ENCODE assay signal across 23 cellular contexts in genomic region chr12:117662220-117662619, GRCh38.
A peak's percentile ranks its signal among the peaks of the same experiment; 100 is the strongest.
DNase-seq lines count a peak whose midpoint lies in the region; ATAC-seq and TF ChIP-seq lines count a peak whose summit lies in the region.
"Had no signal": no experiment of that assay in that cellular context is flagged by ENCODE, and none has a peak within 500 bp of the region (broad histone marks: within the 10 kb centered on the region; RNA-seq: fewer than 3 reads in every experiment).

No MANE protein-coding gene starts in this region.

- H3K4me1 ChIP-seq in foreskin keratinocyte, result peaks cover 5% of the 10 kb centered on the region
- peaks cover 15% of the 10 kb centered on the region for H3K4me1 ChIP-seq in mesenchymal stem cell (ENCODE audit: control insufficient read depth, insufficient read depth, low read depth, low read length)
- H3K4me1 ChIP-seq: Caco-2, SJSA1 had no signal

- H3K18ac ChIP-seq in mesenchymal stem cell (ENCODE audit: low read depth in 1 of 2, low read length in 2 of 2), result no peak overlapping the region

- intact Hi-C loops in activated T-helper 2 cell treated with anti-CD3 and anti-CD28 coated beads, Interferon-gamma antibody, Interleukin-2, Interleukin-4, amounts not matched to agents 10 μg/mL and 5 μg/mL and 100 μg/mL, durations not matched to agents 14 hours and 24 hours and 36 hours (cut with micrococcal nuclease), result no loop called here

- peak; percentile 58 for ATAC-seq in foreskin keratinocyte
- ATAC-seq in activated naive CD8-positive, alpha-beta T cell treated with anti-CD3 and anti-CD28 coated beads, Interleukin-2, amount 50 U/mL, for 24 hours, result no peak
- ATAC-seq: CD8-positive, alpha-beta T cell had no signal

- no peak overlapping the region for H3K4ac ChIP-seq in mesenchymal stem cell (ENCODE audit: low read depth in 1 of 2, low read length in 2 of 2)

- H2AK5ac ChIP-seq in mesenchymal stem cell (ENCODE audit: low read length, severe bottlenecking), result no peak overlapping the region

- H3K4me2 ChIP-seq in mesenchymal stem cell (ENCODE audit: low read length, poor library complexity, severe bottlenecking), result no peak overlapping the region

- no peak overlapping the region for H3K27ac Mint-ChIP-seq in activated T-helper 2 cell treated with anti-CD3 and anti-CD28 coated beads, Interferon-gamma antibody, Interleukin-2, Interleukin-4, amounts not matched to agents 10 μg/mL and 5 μg/mL and 100 μg/mL, durations not matched to agents 14 hours and 24 hours and 36 hours
- no peak overlapping the region for H3K27ac Mint-ChIP-seq in activated naive CD8-positive, alpha-beta T cell treated with anti-CD3 and anti-CD28 coated beads, Interleukin-2, amount 50 U/mL, for 24 hours
- H3K27ac Mint-ChIP-seq: B cell; CD8-positive, alpha-beta T cell had no signal

- TF ChIP-seq CTCF in foreskin keratinocyte (conservative IDR thresholded peaks at IDR 0.05), result no peak

- H3K4me3 ChIP-seq in mesenchymal stem cell (ENCODE audit: insufficient read depth in 1 of 2, low read depth in 1 of 2, low read length in 2 of 2), result no peak overlapping the region
- H3K4me3 ChIP-seq: GM23248, MG63, SJSA1 had no signal

- no peak overlapping the region for H3K27ac ChIP-seq in foreskin keratinocyte
- H3K27ac ChIP-seq in mesenchymal stem cell (ENCODE audit: low read length, poor library complexity, severe bottlenecking), result peak overlapping the region; percentile 56
- H3K27ac ChIP-seq: C4-2B, GM23248, SJSA1 had no signal

- H2BK5ac ChIP-seq in mesenchymal stem cell (ENCODE audit: low read depth, low read length, poor library complexity, severe bottlenecking), result no peak overlapping the region

- H3K9me3 ChIP-seq in mesenchymal stem cell (ENCODE audit: control insufficient read depth, low read length), result no peaks in the 10 kb centered on the region
- H3K9me3 ChIP-seq: Caco-2, MG63, SJSA1 had no signal

- no peaks in the 10 kb centered on the region for H3K4me1 Mint-ChIP-seq in activated T-helper 2 cell treated with anti-CD3 and anti-CD28 coated beads, Interferon-gamma antibody, Interleukin-2, Interleukin-4, amounts not matched to agents 10 μg/mL and 5 μg/mL and 100 μg/mL, durations not matched to agents 14 hours and 24 hours and 36 hours (ENCODE audit: low read depth)
- no peaks in the 10 kb centered on the region for H3K4me1 Mint-ChIP-seq in activated naive CD8-positive, alpha-beta T cell treated with anti-CD3 and anti-CD28 coated beads, Interleukin-2, amount 50 U/mL, for 24 hours
- H3K4me1 Mint-ChIP-seq: B cell had no signal

- WGBS in mesenchymal stem cell, result 68% methylated on average over 6 of the region's 6 CpGs

- DNase-seq in DMS79 treated with DMSO at 0.1 percent for 48 hours (lab: John Stamatoyannopoulos, UW), result peak; percentile 96
- no peak for DNase-seq in foreskin keratinocyte
- no peak for DNase-seq in mesenchymal stem cell
- DNase-seq in effector CD8-positive, alpha-beta T cell (lab: John Stamatoyannopoulos, UW), result no peak
- DNase-seq in activated T-helper 2 cell treated with anti-CD3 and anti-CD28 coated beads, Interferon-gamma antibody, Interleukin-2, Interleukin-4, amounts not matched to agents 10 μg/mL and 5 μg/mL and 100 μg/mL, durations not matched to agents 14 hours and 24 hours and 36 hours (ENCODE audit: low spot score), result no peak
- no peak for DNase-seq in activated naive CD8-positive, alpha-beta T cell treated with anti-CD3 and anti-CD28 coated beads, Interleukin-2, amount 50 U/mL, for 24 hours
- DNase-seq in NCI-H345 (lab: John Stamatoyannopoulos, UW), result no peak
- DNase-seq: Caco-2; CD8-positive, alpha-beta T cell; H7; IMR-90; KG1; NCI-H1105 treated with DMSO at 0.1 percent for 48 hours; NCI-H146; NCI-H1930; NCI-H446 treated with DMSO at 0.1 percent for 48 hours; NCI-H526; Right ventricle myocardium superior had no signal

- no peak overlapping the region for H2BK120ac ChIP-seq in mesenchymal stem cell (ENCODE audit: low read depth, low read length)

- no peak overlapping the region for H2BK15ac ChIP-seq in mesenchymal stem cell (ENCODE audit: low read depth, poor library complexity, severe bottlenecking)

- no peak overlapping the region for H3K14ac ChIP-seq in mesenchymal stem cell (ENCODE audit: low read length in 2 of 2)

- no peak overlapping the region for H3K23ac ChIP-seq in mesenchymal stem cell (ENCODE audit: low read length in 2 of 2)

- no peaks in the 10 kb centered on the region for H3K36me3 ChIP-seq in mesenchymal stem cell (ENCODE audit: control insufficient read depth in 1 of 2, insufficient read depth in 2 of 2, low read depth in 1 of 2, low read length in 2 of 2)
- H3K36me3 ChIP-seq: MG63, SJSA1 had no signal

- H3K9me3 Mint-ChIP-seq in activated T-helper 2 cell treated with anti-CD3 and anti-CD28 coated beads, Interferon-gamma antibody, Interleukin-2, Interleukin-4, amounts not matched to agents 10 μg/mL and 5 μg/mL and 100 μg/mL, durations not matched to agents 14 hours and 24 hours and 36 hours, result no peaks in the 10 kb centered on the region
- no peaks in the 10 kb centered on the region for H3K9me3 Mint-ChIP-seq in activated naive CD8-positive, alpha-beta T cell treated with anti-CD3 and anti-CD28 coated beads, Interleukin-2, amount 50 U/mL, for 24 hours
- H3K9me3 Mint-ChIP-seq: CD8-positive, alpha-beta T cell had no signal

- H4K91ac ChIP-seq in mesenchymal stem cell (ENCODE audit: low read length), result no peak overlapping the region

- H2AFZ ChIP-seq in mesenchymal stem cell (ENCODE audit: low read depth, low read length), result no peak overlapping the region
- H2AFZ ChIP-seq: GM23248 had no signal

- no peaks in the 10 kb centered on the region for H3K27me3 Mint-ChIP-seq in activated T-helper 2 cell treated with anti-CD3 and anti-CD28 coated beads, Interferon-gamma antibody, Interleukin-2, Interleukin-4, amounts not matched to agents 10 μg/mL and 5 μg/mL and 100 μg/mL, durations not matched to agents 14 hours and 24 hours and 36 hours (ENCODE audit: low read depth)
- peaks cover under 1% of the 10 kb centered on the region for H3K27me3 Mint-ChIP-seq in activated naive CD8-positive, alpha-beta T cell treated with anti-CD3 and anti-CD28 coated beads, Interleukin-2, amount 50 U/mL, for 24 hours

- H3K36me3 Mint-ChIP-seq in activated T-helper 2 cell treated with anti-CD3 and anti-CD28 coated beads, Interferon-gamma antibody, Interleukin-2, Interleukin-4, amounts not matched to agents 10 μg/mL and 5 μg/mL and 100 μg/mL, durations not matched to agents 14 hours and 24 hours and 36 hours (ENCODE audit: low read depth), result no peaks in the 10 kb centered on the region
- no peaks in the 10 kb centered on the region for H3K36me3 Mint-ChIP-seq in activated naive CD8-positive, alpha-beta T cell treated with anti-CD3 and anti-CD28 coated beads, Interleukin-2, amount 50 U/mL, for 24 hours (ENCODE audit: low read depth)
- H3K36me3 Mint-ChIP-seq: CD8-positive, alpha-beta T cell had no signal

- H3K4me3 Mint-ChIP-seq in activated T-helper 2 cell treated with anti-CD3 and anti-CD28 coated beads, Interferon-gamma antibody, Interleukin-2, Interleukin-4, amounts not matched to agents 10 μg/mL and 5 μg/mL and 100 μg/mL, durations not matched to agents 14 hours and 24 hours and 36 hours (ENCODE audit: low read depth), result no peak overlapping the region
- H3K4me3 Mint-ChIP-seq in activated naive CD8-positive, alpha-beta T cell treated with anti-CD3 and anti-CD28 coated beads, Interleukin-2, amount 50 U/mL, for 24 hours, result no peak overlapping the region
- H3K4me3 Mint-ChIP-seq: B cell; CD8-positive, alpha-beta T cell had no signal

- H3K79me1 ChIP-seq in mesenchymal stem cell (replicated peaks; ENCODE audit: low read length, poor library complexity, severe bottlenecking), result no peaks in the 10 kb centered on the region

- no peak overlapping the region for H2BK12ac ChIP-seq in mesenchymal stem cell (ENCODE audit: low read length in 2 of 2)

- H3K9ac ChIP-seq in mesenchymal stem cell (ENCODE audit: low read length), result no peak overlapping the region
- H3K9ac ChIP-seq: GM23248 had no signal

- H3K27me3 ChIP-seq in foreskin keratinocyte (no peaks in the 10 kb centered on the region), mesenchymal stem cell (ENCODE audit: control insufficient read depth in 1 of 2, insufficient read depth in 1 of 2, low read length in 2 of 2) (peaks cover 0 to 36% of the 10 kb centered on the region in 2 experiments)
- H3K27me3 ChIP-seq: MG63, SJSA1 had no signal

- no peak overlapping the region for H4K8ac ChIP-seq in mesenchymal stem cell (ENCODE audit: low read length)
